Comparison of ENCODE assay signal across 28 cellular contexts in genomic region chr4:148062301-148062950, GRCh38.
A peak's percentile ranks its signal among the peaks of the same experiment; 100 is the strongest.
DNase-seq lines count a peak whose midpoint lies in the region; ATAC-seq lines count a peak whose summit lies in the region.
"Had no signal": no experiment of that assay in that cellular context is flagged by ENCODE, and none has a peak within 500 bp of the region (broad histone marks: within the 10 kb centered on the region; RNA-seq: fewer than 3 reads in every experiment).

No MANE protein-coding gene starts in this region.

- no peak overlapping the region for H3K4me3 ChIP-seq in CD4-positive, CD25-positive, alpha-beta regulatory T cell (ENCODE audit: low read depth, low read length)
- H3K4me3 ChIP-seq: breast epithelium, lung, mucosa of descending colon, neural progenitor cell, PC-9, uterus had no signal

- peaks cover 0 to 2% of the 10 kb centered on the region in 2 experiments for H3K9me3 ChIP-seq in CD4-positive, CD25-positive, alpha-beta regulatory T cell (ENCODE audit: control insufficient read depth in 2 of 2, low read length in 2 of 2)
- H3K9me3 ChIP-seq: breast epithelium, mucosa of descending colon, uterus had no signal

- H3K27ac ChIP-seq in CD4-positive, CD25-positive, alpha-beta regulatory T cell (ENCODE audit: insufficient read depth, low read length, poor library complexity, severe bottlenecking): no peak overlapping the region
- H3K27ac ChIP-seq: breast epithelium, neural progenitor cell, PC-9, uterus had no signal

- H3K36me3 ChIP-seq in CD4-positive, CD25-positive, alpha-beta regulatory T cell (ENCODE audit: control insufficient read depth, insufficient read depth, low read length): peaks cover 10% of the 10 kb centered on the region
- H3K36me3 ChIP-seq: breast epithelium, neural progenitor cell, uterus had no signal

- no peaks in the 10 kb centered on the region for H3K27me3 Mint-ChIP-seq in CD4-positive, CD25-positive, alpha-beta regulatory T cell
- no peaks in the 10 kb centered on the region for H3K27me3 Mint-ChIP-seq in naive thymus-derived CD8-positive, alpha-beta T cell
- H3K27me3 Mint-ChIP-seq: activated T-helper 17 cell treated with anti-CD3 and anti-CD28 coated beads, Interleukin-2, amount 50 U/mL, for 72 hours; stimulated activated naive CD8-positive, alpha-beta T cell treated with anti-CD3 and anti-CD28 coated beads, Interleukin-15, amount 100 ng/mL, for 72 hours had no signal

- peaks cover 28% of the 10 kb centered on the region for H3K36me3 Mint-ChIP-seq in CD4-positive, CD25-positive, alpha-beta regulatory T cell
- H3K36me3 Mint-ChIP-seq in naive thymus-derived CD8-positive, alpha-beta T cell: peaks cover 23 to 48% (median 30%) of the 10 kb centered on the region in 3 donors
- H3K36me3 Mint-ChIP-seq: neural progenitor cell had no signal

- POLR2A ChIA-PET in naive thymus-derived CD8-positive, alpha-beta T cell (lab: Charles Lee): interaction anchor here (4.5 to 13.9 kb wide), 2 partner anchors 11 to 382 kb away, joined by 45 to 304 read pairs; partner anchors contain the start of gene NR3C2

- peaks cover 0 to 14% (median 0%) of the 10 kb centered on the region in 7 donors for H3K9me3 Mint-ChIP-seq in CD4-positive, CD25-positive, alpha-beta regulatory T cell
- peaks cover 0 to 22% (median 8%) of the 10 kb centered on the region in 9 donors for H3K9me3 Mint-ChIP-seq in naive thymus-derived CD8-positive, alpha-beta T cell
- H3K9me3 Mint-ChIP-seq: activated T-helper 17 cell treated with anti-CD3 and anti-CD28 coated beads, Interleukin-2, amount 50 U/mL, for 72 hours; neural progenitor cell; stimulated activated naive CD8-positive, alpha-beta T cell treated with anti-CD3 and anti-CD28 coated beads, Interleukin-15, amount 100 ng/mL, for 72 hours had no signal

- H3K27ac Mint-ChIP-seq in CD4-positive, CD25-positive, alpha-beta regulatory T cell: peak overlapping the region; percentile 61 to 94 (median 89)
- peak overlapping the region in 9 of 10 donors; percentile 96 to 100 (median 98) for H3K27ac Mint-ChIP-seq in naive thymus-derived CD8-positive, alpha-beta T cell
- H3K27ac Mint-ChIP-seq: activated T-helper 17 cell treated with anti-CD3 and anti-CD28 coated beads, Interleukin-2, amount 50 U/mL, for 72 hours; neural progenitor cell had no signal

- H3K4me1 Mint-ChIP-seq in CD4-positive, CD25-positive, alpha-beta regulatory T cell: peaks cover 16 to 57% (median 37%) of the 10 kb centered on the region in 4 donors
- peaks cover 40 to 86% (median 58%) of the 10 kb centered on the region in 4 donors for H3K4me1 Mint-ChIP-seq in naive thymus-derived CD8-positive, alpha-beta T cell

- H3K4me3 Mint-ChIP-seq in CD4-positive, CD25-positive, alpha-beta regulatory T cell: peak overlapping the region in 2 of 4 donors; percentile 47 to 72
- peak overlapping the region in 5 of 10 donors; percentile 36 to 85 (median 78) for H3K4me3 Mint-ChIP-seq in naive thymus-derived CD8-positive, alpha-beta T cell
- H3K4me3 Mint-ChIP-seq: neural progenitor cell had no signal

- ATAC-seq in CD4-positive, CD25-positive, alpha-beta regulatory T cell (ENCODE audit: low read depth in 2 of 2): no peak
- no peak for ATAC-seq in naive thymus-derived CD8-positive, alpha-beta T cell
- ATAC-seq in GM18907 (IDR thresholded peaks at IDR 0.05; ENCODE audit: unreplicated experiment) (no peak), GM18870 (IDR thresholded peaks at IDR 0.05; ENCODE audit: unreplicated experiment) (no peak)
- ATAC-seq: activated T-helper 17 cell treated with anti-CD3 and anti-CD28 coated beads, Interleukin-2, amount 50 U/mL, for 72 hours; HCT116; HepG2; SK-N-SH treated with all-trans-retinoic acid at 6 μM for 48 hours; stimulated activated naive CD8-positive, alpha-beta T cell treated with anti-CD3 and anti-CD28 coated beads, Interleukin-15, amount 100 ng/mL, for 72 hours had no signal

- H3K27me3 ChIP-seq in CD4-positive, CD25-positive, alpha-beta regulatory T cell (ENCODE audit: control insufficient read depth, insufficient read depth, low read length): no peaks in the 10 kb centered on the region
- H3K27me3 ChIP-seq: breast epithelium, neural progenitor cell, uterus had no signal

- H3K4me1 ChIP-seq in CD4-positive, CD25-positive, alpha-beta regulatory T cell (ENCODE audit: control insufficient read depth, insufficient read depth, low read length, poor library complexity, severe bottlenecking): peaks cover 11% of the 10 kb centered on the region
- H3K4me1 ChIP-seq: breast epithelium, uterus had no signal

- DNase-seq in NCI-H510A treated with DMSO at 0.1 percent for 48 hours (lab: John Stamatoyannopoulos, UW) (peak; percentile 63), NCI-H510A (lab: John Stamatoyannopoulos, UW) (no peak), LHCN-M2 (ENCODE audit: low read depth) (peak; percentile 26), hypothalamus (lab: John Stamatoyannopoulos, UW) (no peak)
- no peak for DNase-seq in CD4-positive, CD25-positive, alpha-beta regulatory T cell
- no peak for DNase-seq in naive thymus-derived CD8-positive, alpha-beta T cell
- DNase-seq: activated CD4-positive, alpha-beta T cell treated with anti-CD3 and anti-CD28 coated beads for 1 hour; activated naive CD4-positive, alpha-beta T cell treated with anti-CD3 and anti-CD28 coated beads, Interleukin-2, amount 50 U/mL, for 16 hours; AML-193; DMS79; foreskin melanocyte; kidney glomerular epithelial cell; NCI-H1436; NCI-H2081 treated with DMSO at 0.1 percent for 48 hours; PC-9; stimulated activated CD8-positive, alpha-beta memory T cell treated with anti-CD3 and anti-CD28 coated beads, Interleukin-4, amount 100 ng/mL, for 48 hours; stimulated activated naive CD8-positive, alpha-beta T cell treated with anti-CD3 and anti-CD28 coated beads, Interleukin-15, amount 100 ng/mL, for 72 hours; uterus had no signal

Comparison
In these comparisons a context has a peak if more than half of its experiments do, and no peak if none do; other contexts are left out.
1. DNase-seq: peak in NCI-H510A treated with DMSO at 0.1 percent for 48 hours (single experiment) and LHCN-M2 (single experiment); none in NCI-H510A (single experiment), CD4-positive, CD25-positive, alpha-beta regulatory T cell (0 of 3), naive thymus-derived CD8-positive, alpha-beta T cell (0 of 10) and hypothalamus (0 of 51).